17 cellular contexts compared by ENCODE assay signal in genomic region chr2:8566788-8567468, GRCh38.
DNase-seq lines count a peak whose midpoint lies in the region; ATAC-seq and TF ChIP-seq lines count a peak whose summit lies in the region.
"Had no signal": no experiment of that assay in that cellular context is flagged by ENCODE, and none has a peak within 500 bp of the region (broad histone marks: within the 10 kb centered on the region; RNA-seq: fewer than 3 reads in every experiment).

No MANE protein-coding gene starts in this region.

- peaks cover 4% of the 10 kb centered on the region for H3K4me1 Mint-ChIP-seq in activated T-cell treated with anti-CD3 and anti-CD28 coated beads, Interleukin-2, amount 50 U/mL, for 4 hours (ENCODE audit: low read depth)
- H3K4me1 Mint-ChIP-seq: CD4-positive, CD25-positive, alpha-beta regulatory T cell had no signal

- peaks cover 8% of the 10 kb centered on the region for H3K9me3 Mint-ChIP-seq in activated T-cell treated with anti-CD3 and anti-CD28 coated beads, Interleukin-2, amount 50 U/mL, for 4 hours
- H3K9me3 Mint-ChIP-seq in activated naive CD4-positive, alpha-beta T cell treated with anti-CD3 and anti-CD28 coated beads, Interleukin-2, amount 50 U/mL, for 72 hours = peaks cover 5 to 6% of the 10 kb centered on the region in 2 donors

- intact Hi-C loops in cardiac septum (cut with DNase I) = no loop called here
- intact Hi-C loops in sigmoid colon (cut with DNase I) = no loop called here

- no peaks in the 10 kb centered on the region for H3K36me3 Mint-ChIP-seq in activated T-cell treated with anti-CD3 and anti-CD28 coated beads, Interleukin-2, amount 50 U/mL, for 4 hours (ENCODE audit: insufficient read depth)
- H3K36me3 Mint-ChIP-seq in activated naive CD4-positive, alpha-beta T cell treated with anti-CD3 and anti-CD28 coated beads, Interleukin-2, amount 50 U/mL, for 72 hours = peaks cover 0 to 5% of the 10 kb centered on the region in 2 donors
- H3K36me3 Mint-ChIP-seq: CD4-positive, CD25-positive, alpha-beta regulatory T cell had no signal

- no peak for TF ChIP-seq EP300 in sigmoid colon (IDR thresholded peaks at IDR 0.05)

- H3K9me3 ChIP-seq in sigmoid colon = no peaks in the 10 kb centered on the region
- H3K9me3 ChIP-seq: lower lobe of right lung had no signal

- ATAC-seq in activated T-cell treated with anti-CD3 and anti-CD28 coated beads, Interleukin-2, amount 50 U/mL, for 4 hours = no peak
- no peak for ATAC-seq in HG02610 (IDR thresholded peaks at IDR 0.05; ENCODE audit: unreplicated experiment)
- ATAC-seq in activated naive CD4-positive, alpha-beta T cell treated with anti-CD3 and anti-CD28 coated beads, Interleukin-2, amount 50 U/mL, for 72 hours = no peak
- ATAC-seq: lower lobe of right lung had no signal

- H3K4me3 Mint-ChIP-seq in activated T-cell treated with anti-CD3 and anti-CD28 coated beads, Interleukin-2, amount 50 U/mL, for 4 hours = no peak overlapping the region
- H3K4me3 Mint-ChIP-seq: CD4-positive, CD25-positive, alpha-beta regulatory T cell had no signal

- no peak overlapping the region for H3K27ac ChIP-seq in sigmoid colon
- H3K27ac ChIP-seq: lower lobe of right lung had no signal

- no peaks in the 10 kb centered on the region for H3K27me3 ChIP-seq in sigmoid colon

- DNase-seq in NCI-H2227 (lab: John Stamatoyannopoulos, UW; ENCODE audit: unreplicated experiment) = peak; percentile 9
- DNase-seq in NCI-H2227 treated with DMSO at 0.1 percent for 48 hours (lab: John Stamatoyannopoulos, UW) = no peak
- DNase-seq in NCI-H2196 treated with DMSO at 0.1 percent for 48 hours (lab: John Stamatoyannopoulos, UW; ENCODE audit: unreplicated experiment) = peak; percentile 67
- DNase-seq in cardiac septum (ENCODE audit: low spot score) = peak; percentile 51
- peak; percentile 38 for DNase-seq in sigmoid colon
- no peak for DNase-seq in activated T-cell treated with anti-CD3 and anti-CD28 coated beads, Interleukin-2, amount 50 U/mL, for 4 hours
- DNase-seq in activated naive CD4-positive, alpha-beta T cell treated with anti-CD3 and anti-CD28 coated beads, Interleukin-2, amount 50 U/mL, for 72 hours (ENCODE audit: low spot score in 2 of 2) = no peak
- DNase-seq: 8988T; activated CD4-positive, CD25-positive, alpha-beta regulatory T cell treated with anti-CD3 and anti-CD28 coated beads, Interleukin-2, amount 50 U/mL, for 72 hours; activated T-cell treated with anti-CD3 and anti-CD28 coated beads, Interleukin-2, amount 50 U/mL, for 1 hour; amygdala; CD4-positive, CD25-positive, alpha-beta regulatory T cell; GDM1; lower lobe of right lung; NCI-H1436; small intestine had no signal

- H3K4me3 ChIP-seq in sigmoid colon = no peak overlapping the region
- H3K4me3 ChIP-seq: lower lobe of right lung had no signal

- no peaks in the 10 kb centered on the region for H3K36me3 ChIP-seq in sigmoid colon
- H3K36me3 ChIP-seq: lower lobe of right lung had no signal

- H3K4me1 ChIP-seq in sigmoid colon = no peaks in the 10 kb centered on the region
- H3K4me1 ChIP-seq: lower lobe of right lung had no signal

- H3K27ac Mint-ChIP-seq in activated naive CD4-positive, alpha-beta T cell treated with anti-CD3 and anti-CD28 coated beads, Interleukin-2, amount 50 U/mL, for 72 hours = peak overlapping the region in 1 of 2 donors; percentile 93
- H3K27ac Mint-ChIP-seq: CD4-positive, CD25-positive, alpha-beta regulatory T cell had no signal

- no peak for TF ChIP-seq CTCF in sigmoid colon (IDR thresholded peaks at IDR 0.05)

- H3K27me3 Mint-ChIP-seq in activated T-cell treated with anti-CD3 and anti-CD28 coated beads, Interleukin-2, amount 50 U/mL, for 4 hours (ENCODE audit: low read depth) = no peaks in the 10 kb centered on the region
- H3K27me3 Mint-ChIP-seq: CD4-positive, CD25-positive, alpha-beta regulatory T cell had no signal

- no peak for TF ChIP-seq POLR2A in sigmoid colon (IDR thresholded peaks at IDR 0.05)

- WGBS in sigmoid colon, 2 donors = 80 to 87% methylated on average over 13 of the region's 13 CpGs

Comparison
In these comparisons a context has a peak if more than half of its experiments do, and no peak if none do; other contexts are left out.
1. DNase-seq: peak in NCI-H2227 (single experiment), NCI-H2196 treated with DMSO at 0.1 percent for 48 hours (single experiment), cardiac septum (single experiment) and sigmoid colon (single experiment); none in NCI-H2227 treated with DMSO at 0.1 percent for 48 hours (single experiment), activated T-cell treated with anti-CD3 and anti-CD28 coated beads, Interleukin-2, amount 50 U/mL, for 4 hours (single experiment) and activated naive CD4-positive, alpha-beta T cell treated with anti-CD3 and anti-CD28 coated beads, Interleukin-2, amount 50 U/mL, for 72 hours (0 of 2).